ENCODE assay signal across 20 cellular contexts in the genomic region with DNA sequence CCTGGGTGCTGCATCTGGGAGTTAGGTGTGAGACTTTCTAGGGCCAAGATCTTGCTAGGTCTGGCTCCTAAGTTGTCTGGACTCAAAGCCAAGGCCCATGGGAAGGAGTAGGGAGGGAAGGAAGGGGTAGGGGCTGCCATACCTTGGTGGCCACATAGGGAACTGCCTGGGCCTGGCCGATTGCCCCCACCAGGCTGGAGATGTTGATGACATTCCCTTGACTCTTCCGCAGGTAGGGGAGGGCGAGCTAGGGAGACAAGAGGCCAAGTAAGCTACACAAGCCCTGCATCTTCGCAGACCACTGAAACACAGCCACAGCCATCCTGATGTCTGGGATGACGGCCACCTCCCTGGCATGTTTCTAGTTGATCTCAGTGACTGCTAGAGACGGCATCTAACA. TPM values are rescaled to one million over a fixed set of nuclear protein-coding genes. Genes with fewer than 3 reads are reported as not detected.
"Had no signal": no experiment of that assay in that cellular context is flagged by ENCODE, and none has a peak within 500 bp of the region (broad histone marks: within the 10 kb centered on the region; RNA-seq: fewer than 3 reads in every experiment).

No MANE protein-coding gene starts in this region.

- ATAC-seq: activated naive CD8-positive, alpha-beta T cell treated with anti-CD3 and anti-CD28 coated beads, Interleukin-2, amount 50 U/mL, for 24 hours; heart left ventricle; left lung; stimulated activated effector memory CD8-positive, alpha-beta T cell treated with anti-CD3 and anti-CD28 coated beads, Interleukin-12 subunit alpha, Interleukin-12 subunit beta, amount 100 ng/mL, for 72 hours had no signal

- DNase-seq: activated CD4-positive, alpha-beta T cell treated with anti-CD3 and anti-CD28 coated beads for 4 hours; activated naive CD4-positive, alpha-beta T cell treated with Interleukin-2 at 50 U/mL for 16 hours; activated naive CD8-positive, alpha-beta T cell treated with anti-CD3 and anti-CD28 coated beads, Interleukin-2, amount 50 U/mL, for 24 hours; caudate nucleus; colonic mucosa; effector CD4-positive, alpha-beta T cell; foreskin melanocyte; heart left ventricle; left lung; SW 1271; T-helper 9 cell; trophoblast cell had no signal

- H3K36me3 ChIP-seq: colonic mucosa, heart left ventricle, left lung, right atrium auricular region had no signal

- H3K27me3 ChIP-seq: colonic mucosa, heart left ventricle, right atrium auricular region had no signal

- H3K4me3 ChIP-seq: colonic mucosa, heart left ventricle, left lung, right atrium auricular region, smooth muscle cell had no signal

- H3K9me3 Mint-ChIP-seq: activated naive CD8-positive, alpha-beta T cell treated with anti-CD3 and anti-CD28 coated beads, Interleukin-2, amount 50 U/mL, for 24 hours; stimulated activated effector memory CD8-positive, alpha-beta T cell treated with anti-CD3 and anti-CD28 coated beads, Interleukin-12 subunit alpha, Interleukin-12 subunit beta, amount 100 ng/mL, for 72 hours had no signal

- H3K27me3 Mint-ChIP-seq: activated naive CD8-positive, alpha-beta T cell treated with anti-CD3 and anti-CD28 coated beads, Interleukin-2, amount 50 U/mL, for 24 hours had no signal

- H3K4me2 ChIP-seq: smooth muscle cell had no signal

- H3K4me3 Mint-ChIP-seq: activated naive CD8-positive, alpha-beta T cell treated with anti-CD3 and anti-CD28 coated beads, Interleukin-2, amount 50 U/mL, for 24 hours; stimulated activated effector memory CD8-positive, alpha-beta T cell treated with anti-CD3 and anti-CD28 coated beads, Interleukin-12 subunit alpha, Interleukin-12 subunit beta, amount 100 ng/mL, for 72 hours had no signal

- H3K9me3 ChIP-seq: colonic mucosa, heart left ventricle, left lung, right atrium auricular region had no signal

- H3K27ac ChIP-seq: colonic mucosa, right atrium auricular region had no signal

- H3K27ac Mint-ChIP-seq: activated naive CD8-positive, alpha-beta T cell treated with anti-CD3 and anti-CD28 coated beads, Interleukin-2, amount 50 U/mL, for 24 hours; stimulated activated effector memory CD8-positive, alpha-beta T cell treated with anti-CD3 and anti-CD28 coated beads, Interleukin-12 subunit alpha, Interleukin-12 subunit beta, amount 100 ng/mL, for 72 hours had no signal

RNA-seq across cellular contexts. Expression of gene PLEKHA4, which starts 53.5 kb away (rescaled TPM):
- polyA plus RNA-seq: neural cell had no signal

RNA-seq across cellular contexts. Expression of gene FGF21, which starts 59.6 kb away (rescaled TPM):
- total RNA-seq: astrocyte, colonic mucosa, heart left ventricle, left lung, mesenteric fat pad, right atrium auricular region, smooth muscle cell, subcutaneous adipose tissue had no signal
- polyA plus RNA-seq: heart left ventricle, keratinocyte, neural cell, smooth muscle cell had no signal
